ENCODE assay signal across 1 cellular context in the genomic region with DNA sequence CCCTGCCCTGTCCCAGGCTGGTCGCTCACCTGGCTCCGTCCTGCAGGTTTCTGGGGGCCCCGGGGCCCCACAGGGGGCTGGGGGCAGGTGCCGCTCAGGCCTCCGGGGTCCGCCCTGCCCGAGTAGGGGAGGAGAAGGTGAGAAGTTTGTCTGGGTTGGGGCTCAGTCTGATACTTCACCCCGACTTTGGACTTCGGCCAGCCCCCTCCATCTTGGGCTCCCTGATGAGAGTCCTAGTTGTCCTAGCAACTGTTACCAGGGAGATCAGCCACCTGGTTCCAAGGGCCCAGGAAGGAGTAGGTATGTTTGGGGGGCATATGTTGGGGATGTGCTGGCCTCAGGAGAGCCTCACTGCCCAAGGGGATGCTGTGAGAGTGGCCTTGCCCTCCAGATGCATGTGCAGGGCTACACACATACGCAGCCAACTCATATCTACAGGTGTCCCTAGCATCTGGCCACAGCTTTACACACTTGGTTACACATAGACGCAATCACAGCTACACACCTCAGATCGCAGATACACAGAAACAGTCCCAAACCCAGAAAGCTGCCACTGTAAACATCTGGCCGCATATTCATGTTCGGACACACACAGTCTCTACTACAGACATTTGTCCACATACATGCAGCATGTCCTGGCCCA.
TF ChIP-seq lines count a peak whose summit lies in the region.

No MANE protein-coding gene starts in this region.

TF ChIP-seq in IMR-90, 13 proteins besides CTCF, POLR2A, EP300 and RAD21:
- TF ChIP-seq MAZ (IDR thresholded peaks at IDR 0.05; ENCODE audit: borderline replicate concordance, low read depth, low read length) = no peak
- TF ChIP-seq, protein P1, sequence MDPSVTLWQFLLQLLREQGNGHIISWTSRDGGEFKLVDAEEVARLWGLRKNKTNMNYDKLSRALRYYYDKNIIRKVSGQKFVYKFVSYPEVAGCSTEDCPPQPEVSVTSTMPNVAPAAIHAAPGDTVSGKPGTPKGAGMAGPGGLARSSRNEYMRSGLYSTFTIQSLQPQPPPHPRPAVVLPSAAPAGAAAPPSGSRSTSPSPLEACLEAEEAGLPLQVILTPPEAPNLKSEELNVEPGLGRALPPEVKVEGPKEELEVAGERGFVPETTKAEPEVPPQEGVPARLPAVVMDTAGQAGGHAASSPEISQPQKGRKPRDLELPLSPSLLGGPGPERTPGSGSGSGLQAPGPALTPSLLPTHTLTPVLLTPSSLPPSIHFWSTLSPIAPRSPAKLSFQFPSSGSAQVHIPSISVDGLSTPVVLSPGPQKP (IDR thresholded peaks at IDR 0.05; ENCODE audit: borderline replicate concordance, low read depth, low read length) = no peak
- no peak for TF ChIP-seq NFE2L2 (IDR thresholded peaks at IDR 0.05; ENCODE audit: low read depth, low read length)
- no peak for TF ChIP-seq RCOR1 (IDR thresholded peaks at IDR 0.05; ENCODE audit: insufficient replicate concordance, low read length)
- TF ChIP-seq BHLHE40 (IDR thresholded peaks at IDR 0.05; ENCODE audit: low read depth, low read length) = no peak
- TF ChIP-seq MAFK (IDR thresholded peaks at IDR 0.05; ENCODE audit: low read depth, low read length) = no peak
- TF ChIP-seq, protein P2, sequence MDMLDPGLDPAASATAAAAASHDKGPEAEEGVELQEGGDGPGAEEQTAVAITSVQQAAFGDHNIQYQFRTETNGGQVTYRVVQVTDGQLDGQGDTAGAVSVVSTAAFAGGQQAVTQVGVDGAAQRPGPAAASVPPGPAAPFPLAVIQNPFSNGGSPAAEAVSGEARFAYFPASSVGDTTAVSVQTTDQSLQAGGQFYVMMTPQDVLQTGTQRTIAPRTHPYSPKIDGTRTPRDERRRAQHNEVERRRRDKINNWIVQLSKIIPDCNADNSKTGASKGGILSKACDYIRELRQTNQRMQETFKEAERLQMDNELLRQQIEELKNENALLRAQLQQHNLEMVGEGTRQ (IDR thresholded peaks at IDR 0.05; ENCODE audit: low read depth, low read length) = no peak
- no peak for TF ChIP-seq CEBPB (IDR thresholded peaks at IDR 0.05; ENCODE audit: low read depth, low read length)
- no peak for TF ChIP-seq RFX5 (IDR thresholded peaks at IDR 0.05; ENCODE audit: low read depth, low read length)
- no peak for TF ChIP-seq FOS (IDR thresholded peaks at IDR 0.05; ENCODE audit: low read depth, low read length)
- TF ChIP-seq MXI1 (IDR thresholded peaks at IDR 0.05; ENCODE audit: borderline replicate concordance, low read depth, low read length) = no peak
- no peak for TF ChIP-seq CHD1 (IDR thresholded peaks at IDR 0.05; ENCODE audit: low read depth, low read length)
- TF ChIP-seq SMC3 (IDR thresholded peaks at IDR 0.05; ENCODE audit: low read depth, low read length) = no peak
TF ChIP-seq in IMR-90: peak in this region for 0.
